In the genomic region with DNA sequence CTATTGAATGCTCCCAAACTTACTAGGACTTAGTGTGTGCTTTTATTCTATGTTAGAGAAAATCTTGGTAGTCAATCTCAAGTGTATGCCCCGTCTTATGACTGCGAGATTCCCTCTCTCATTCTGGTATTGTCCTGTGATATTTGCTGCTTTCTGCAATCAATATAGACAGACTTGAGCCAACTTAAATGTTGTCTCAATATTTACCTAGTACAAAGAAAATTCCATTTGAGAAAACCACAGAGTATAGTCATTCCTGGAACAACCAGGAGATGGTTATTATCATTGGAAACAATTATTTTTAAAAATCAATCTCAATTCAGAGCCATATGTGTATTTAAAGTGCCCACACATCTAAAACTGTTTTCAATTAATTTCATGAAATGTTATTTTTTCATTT, we compare ENCODE assay signal across 22 cellular contexts.
"Had no signal": no experiment of that assay in that cellular context is flagged by ENCODE, and none has a peak within 500 bp of the region (broad histone marks: within the 10 kb centered on the region; RNA-seq: fewer than 3 reads in every experiment).

No MANE protein-coding gene starts in this region.

- ATAC-seq: foreskin keratinocyte; gastroesophageal sphincter; heart right ventricle; left cardiac atrium; left ventricle myocardium superior; naive thymus-derived CD8-positive, alpha-beta T cell had no signal

- H3K27ac Mint-ChIP-seq: memory B cell, mesothelial cell of epicardium had no signal

- H3K27ac ChIP-seq: coronary artery, dorsolateral prefrontal cortex, esophagus squamous epithelium, foreskin keratinocyte, gastroesophageal sphincter, heart right ventricle, left lung, lower lobe of right lung had no signal

- H3K36me3 Mint-ChIP-seq: mesothelial cell of epicardium had no signal

- H3K4me3 ChIP-seq: coronary artery, dorsolateral prefrontal cortex, esophagus squamous epithelium, gastroesophageal sphincter, heart right ventricle, left lung, lower lobe of right lung, mucosa of descending colon had no signal

- H3K27me3 Mint-ChIP-seq: memory B cell; naive B cell; naive thymus-derived CD8-positive, alpha-beta T cell had no signal

- DNase-seq: dermis blood vessel endothelial cell; dorsolateral prefrontal cortex; effector CD4-positive, alpha-beta T cell; effector memory CD4-positive, alpha-beta T cell; erythroblast; esophagus squamous epithelium; glutamatergic neuron; head of caudate nucleus; heart right ventricle; hippocampal formation; left cardiac atrium; left lung; left ventricle myocardium superior; lower lobe of right lung; naive B cell; naive thymus-derived CD8-positive, alpha-beta T cell had no signal

- H3K9me3 Mint-ChIP-seq: memory B cell; mesothelial cell of epicardium; naive B cell; naive thymus-derived CD8-positive, alpha-beta T cell had no signal

- H3K36me3 ChIP-seq: esophagus squamous epithelium, gastroesophageal sphincter, heart right ventricle, left lung, lower lobe of right lung had no signal

- H3K27me3 ChIP-seq: dorsolateral prefrontal cortex, esophagus squamous epithelium, foreskin keratinocyte, gastroesophageal sphincter, heart right ventricle, left lung had no signal

- H3K4me3 Mint-ChIP-seq: memory B cell; mesothelial cell of epicardium; naive B cell; naive thymus-derived CD8-positive, alpha-beta T cell had no signal

- H3K9me3 ChIP-seq: esophagus squamous epithelium, gastroesophageal sphincter, heart right ventricle, left lung, lower lobe of right lung, mucosa of descending colon had no signal
